In the genomic region with DNA sequence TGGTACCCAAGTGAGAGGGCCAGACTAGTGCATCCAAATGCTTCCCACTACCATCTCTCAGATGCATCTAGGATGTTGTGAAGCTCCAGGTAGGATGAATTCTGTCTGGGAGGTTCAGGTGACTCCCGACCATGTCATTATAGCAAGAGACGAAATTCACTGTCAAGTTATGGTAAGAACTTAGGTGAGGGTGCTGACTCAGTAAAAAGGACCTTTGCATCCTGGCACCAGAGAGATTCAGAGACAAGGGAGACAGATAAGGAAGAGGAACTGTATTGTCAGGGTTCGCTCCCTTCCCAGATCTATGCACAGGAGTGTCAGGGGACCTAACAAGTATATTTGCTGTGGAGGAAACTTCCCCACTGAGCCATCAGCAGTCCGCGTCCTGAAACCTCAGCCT, we compare ENCODE assay signal across 16 cellular contexts. TPM values are rescaled to one million over a fixed set of nuclear protein-coding genes. Genes with fewer than 3 reads are reported as not detected.
DNase-seq lines count a peak whose midpoint lies in the region; ATAC-seq, FAIRE-seq and TF ChIP-seq lines count a peak whose summit lies in the region.
"Had no signal": no experiment of that assay in that cellular context is flagged by ENCODE, and none has a peak within 500 bp of the region (broad histone marks: within the 10 kb centered on the region; RNA-seq: fewer than 3 reads in every experiment).

No MANE protein-coding gene starts in this region.

- H3K4me3 ChIP-seq in esophagus squamous epithelium (no peak overlapping the region), osteoblast (ENCODE audit: insufficient read depth, low read length) (no peak overlapping the region), transverse colon (no peak overlapping the region), pancreas (no peak overlapping the region), right atrium auricular region (no peak overlapping the region)
- H3K4me3 ChIP-seq: SJCRH30 had no signal

- H2AFZ ChIP-seq in osteoblast (ENCODE audit: low read length): no peak overlapping the region

- WGBS in esophagus squamous epithelium, 2 donors: 58 to 80% methylated on average over 4 to 5 of the region's 5 CpGs
- 78 to 80% methylated on average over 1 to 5 of the region's 5 CpGs for WGBS in transverse colon (ENCODE audit: low coverage in 1 of 2), 2 donors
- 43 to 64% methylated on average over 5 of the region's 5 CpGs for WGBS in pancreas, 2 donors

- DNase-seq in HTR-8/SVneo (ENCODE audit: insufficient read length, low spot score) (no peak), esophagus squamous epithelium (lab: John Stamatoyannopoulos, UW) (no peak), osteoblast (ENCODE audit: insufficient read length, low spot score, missing footprints) (no peak), transverse colon (no peak), pancreas (no peak), right atrium auricular region (ENCODE audit: low spot score) (no peak)
- DNase-seq in activated naive CD4-positive, alpha-beta T cell (lab: John Stamatoyannopoulos, UW): no peak
- DNase-seq: COR-L47, GF-D8, H7, KBM-7, NCI-H1436 treated with DMSO at 0.1 percent for 48 hours, NCI-H2029 treated with DMSO at 0.1 percent for 48 hours, NCI-H510A treated with DMSO at 0.1 percent for 48 hours, SJCRH30 had no signal

- intact Hi-C loops in esophagus squamous epithelium (cut with DNase I) (no loop called here), transverse colon (cut with DNase I; ENCODE audit: low total_unique reads) (no loop called here), pancreas (cut with DNase I) (no loop called here)

- in situ Hi-C loops in transverse colon (cut with MboI; ENCODE audit: low pct_ligation_motif_present in 1 of 4, low pct_unique_long_range_greater_than_20kb in 1 of 4, low sequenced_read_pairs in 3 of 4): loop anchor here in 3 of 4 donors (25.0 kb wide), 4 partner anchors 119 to 669 kb away; a partner anchor contains a TSS

- TF ChIP-seq CTCF in esophagus squamous epithelium (IDR thresholded peaks at IDR 0.05) (no peak), osteoblast (IDR thresholded peaks at IDR 0.05; ENCODE audit: extremely low read depth, low read depth, low read length) (no peak), transverse colon (IDR thresholded peaks at IDR 0.05) (no peak), pancreas (IDR thresholded peaks at IDR 0.05) (no peak), right atrium auricular region (IDR thresholded peaks at IDR 0.05) (no peak)

- peaks cover 0 to 27% (median 3%) of the 10 kb centered on the region in 3 donors for H3K4me1 ChIP-seq in esophagus squamous epithelium
- peaks cover 39% of the 10 kb centered on the region for H3K4me1 ChIP-seq in osteoblast (ENCODE audit: insufficient read depth, low read length)
- peaks cover 0 to 35% (median 7%) of the 10 kb centered on the region in 4 donors for H3K4me1 ChIP-seq in transverse colon
- no peaks in the 10 kb centered on the region for H3K4me1 ChIP-seq in pancreas
- H3K4me1 ChIP-seq in right atrium auricular region: peaks cover 0 to 9% of the 10 kb centered on the region in 2 donors

- peak overlapping the region; percentile 15 for H3K4me2 ChIP-seq in osteoblast (ENCODE audit: insufficient read depth, low read length)

- no peak for TF ChIP-seq EP300 in transverse colon (IDR thresholded peaks at IDR 0.05; ENCODE audit: low read depth)

- no peaks in the 10 kb centered on the region for H4K20me1 ChIP-seq in osteoblast (ENCODE audit: insufficient read depth, low read length)

- no peak for ATAC-seq in pancreas

- H3K27me3 ChIP-seq in esophagus squamous epithelium (peaks cover 0 to 8% (median 0%) of the 10 kb centered on the region in 4 donors), osteoblast (ENCODE audit: insufficient read depth, low read length) (no peaks in the 10 kb centered on the region), transverse colon (no peaks in the 10 kb centered on the region), pancreas (peaks cover 0 to 4% (median 0%) of the 10 kb centered on the region in 4 donors), right atrium auricular region (no peaks in the 10 kb centered on the region)
- H3K27me3 ChIP-seq: SJCRH30 had no signal

- H3K9me3 ChIP-seq in esophagus squamous epithelium (no peaks in the 10 kb centered on the region), osteoblast (ENCODE audit: low read depth, low read length) (no peaks in the 10 kb centered on the region), transverse colon (no peaks in the 10 kb centered on the region), pancreas (no peaks in the 10 kb centered on the region), right atrium auricular region (no peaks in the 10 kb centered on the region)
- H3K9me3 ChIP-seq: SJCRH30 had no signal

- TF ChIP-seq POLR2A in esophagus squamous epithelium (IDR thresholded peaks at IDR 0.05) (no peak), transverse colon (IDR thresholded peaks at IDR 0.05) (no peak)

- H3K36me3 ChIP-seq in esophagus squamous epithelium (no peaks in the 10 kb centered on the region), osteoblast (ENCODE audit: insufficient read depth, low read length) (no peaks in the 10 kb centered on the region), transverse colon (no peaks in the 10 kb centered on the region), pancreas (no peaks in the 10 kb centered on the region), right atrium auricular region (no peaks in the 10 kb centered on the region)
- H3K36me3 ChIP-seq: SJCRH30 had no signal

- H3K27ac ChIP-seq in esophagus squamous epithelium (peak overlapping the region in 3 of 4 donors; percentile 72 to 79 (median 74)), osteoblast (ENCODE audit: low read depth, low read length) (peak overlapping the region; percentile 74), transverse colon (peak overlapping the region; percentile 76 to 86 (median 82)), pancreas (no peak overlapping the region), right atrium auricular region (no peak overlapping the region)
- H3K27ac ChIP-seq: SJCRH30 had no signal

- no peaks in the 10 kb centered on the region for H3K79me2 ChIP-seq in osteoblast (ENCODE audit: insufficient read depth, low read length)

- FAIRE-seq in HTR-8/SVneo (lab: Jason Lieb, UNC): peak; percentile 77
- no peak for FAIRE-seq in pancreas (lab: Jason Lieb, UNC)
- FAIRE-seq: GM12891 had no signal

RNA-seq across cellular contexts. Expression of a gene that starts 11.2 kb away (rescaled TPM):
- total RNA-seq in esophagus squamous epithelium (10 to 100 TPM in 2 of 4 donors, 1 to 10 TPM in 2; 4.1 to 10.9 (median 9.8) TPM), osteoblast (30.0 and 35.1 TPM in 2 replicates), transverse colon (10 to 100 TPM in 3 of 4 donors, 1 to 10 TPM in 1; 9.6 to 47.4 (median 20.4) TPM), pancreas (1 to 10 TPM; 2.7 to 7.2 (median 4.0) TPM), right atrium auricular region (1 to 10 TPM; 2.8 to 4.3 TPM)
- polyA plus RNA-seq in pancreas: 1 to 10 TPM; 1.6 to 2.5 TPM

Comparison
In these comparisons a context has a peak if more than half of its experiments do, and no peak if none do; other contexts are left out.
1. H3K27ac ChIP-seq: peak in esophagus squamous epithelium (3 of 4), osteoblast (single experiment) and transverse colon (4 of 4); none in pancreas (0 of 4) and right atrium auricular region (0 of 2).